ENCODE assay signal across 2 cellular contexts in the genomic region with DNA sequence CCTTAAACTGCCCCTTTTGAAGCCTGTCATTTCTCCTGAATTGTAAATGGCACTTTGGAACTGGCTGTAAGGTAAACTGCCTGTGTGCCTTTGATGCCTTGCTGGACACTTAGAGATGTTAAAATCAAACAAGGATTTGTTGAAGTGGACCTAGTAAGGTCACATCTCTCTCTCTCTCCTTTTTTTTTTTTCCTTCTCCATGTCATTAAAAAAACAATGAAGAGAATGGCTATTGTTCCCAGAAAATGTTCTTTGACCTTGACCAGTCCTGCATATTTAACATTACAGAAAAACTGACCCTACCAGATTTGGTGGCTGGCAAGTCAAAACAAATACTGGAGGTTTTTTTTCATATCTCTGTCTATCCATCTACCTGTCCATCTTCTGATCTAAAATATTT.
TF ChIP-seq lines count a peak whose summit lies in the region.

No MANE protein-coding gene starts in this region.

TF ChIP-seq in SK-N-SH, 30 proteins besides CTCF, POLR2A, EP300 and RAD21 (continued from another document):
- TF ChIP-seq, protein P1, sequence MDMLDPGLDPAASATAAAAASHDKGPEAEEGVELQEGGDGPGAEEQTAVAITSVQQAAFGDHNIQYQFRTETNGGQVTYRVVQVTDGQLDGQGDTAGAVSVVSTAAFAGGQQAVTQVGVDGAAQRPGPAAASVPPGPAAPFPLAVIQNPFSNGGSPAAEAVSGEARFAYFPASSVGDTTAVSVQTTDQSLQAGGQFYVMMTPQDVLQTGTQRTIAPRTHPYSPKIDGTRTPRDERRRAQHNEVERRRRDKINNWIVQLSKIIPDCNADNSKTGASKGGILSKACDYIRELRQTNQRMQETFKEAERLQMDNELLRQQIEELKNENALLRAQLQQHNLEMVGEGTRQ (IDR thresholded peaks at IDR 0.05; ENCODE audit: borderline replicate concordance, low read depth, low read length), result no peak
- TF ChIP-seq, protein P2, sequence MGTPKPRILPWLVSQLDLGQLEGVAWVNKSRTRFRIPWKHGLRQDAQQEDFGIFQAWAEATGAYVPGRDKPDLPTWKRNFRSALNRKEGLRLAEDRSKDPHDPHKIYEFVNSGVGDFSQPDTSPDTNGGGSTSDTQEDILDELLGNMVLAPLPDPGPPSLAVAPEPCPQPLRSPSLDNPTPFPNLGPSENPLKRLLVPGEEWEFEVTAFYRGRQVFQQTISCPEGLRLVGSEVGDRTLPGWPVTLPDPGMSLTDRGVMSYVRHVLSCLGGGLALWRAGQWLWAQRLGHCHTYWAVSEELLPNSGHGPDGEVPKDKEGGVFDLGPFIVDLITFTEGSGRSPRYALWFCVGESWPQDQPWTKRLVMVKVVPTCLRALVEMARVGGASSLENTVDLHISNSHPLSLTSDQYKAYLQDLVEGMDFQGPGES (IDR thresholded peaks at IDR 0.05; ENCODE audit: low read depth, low read length), result no peak
- TF ChIP-seq FOXJ3 (CRISPR knock-in tag; IDR thresholded peaks at IDR 0.05) (no peak), EZH2phosphoT487 (IDR thresholded peaks at IDR 0.05; ENCODE audit: borderline replicate concordance, low read depth) (no peak), FOXM1 (IDR thresholded peaks at IDR 0.05; ENCODE audit: low read depth) (no peak), JUND (IDR thresholded peaks at IDR 0.05) (no peak), POLR2AphosphoS5 (IDR thresholded peaks at IDR 0.05; ENCODE audit: low read depth, low read length) (no peak), CHD2 (IDR thresholded peaks at IDR 0.05; ENCODE audit: low read length, partially characterized antibody) (no peak), GATA2 (CRISPR knock-in tag; IDR thresholded peaks at IDR 0.05) (no peak), NFIC (IDR thresholded peaks at IDR 0.05; ENCODE audit: borderline replicate concordance) (no peak), SIN3A (IDR thresholded peaks at IDR 0.05; ENCODE audit: borderline replicate concordance, low read depth, low read length) (no peak), RFX5 (IDR thresholded peaks at IDR 0.05; ENCODE audit: low read length) (no peak), TAF1 (IDR thresholded peaks at IDR 0.05; ENCODE audit: borderline replicate concordance, low read depth, low read length) (no peak), RXRA (IDR thresholded peaks at IDR 0.05; ENCODE audit: borderline replicate concordance, low read depth) (no peak), NRF1 (IDR thresholded peaks at IDR 0.05; ENCODE audit: low read depth, low read length) (no peak)
- TF ChIP-seq, protein P3, sequence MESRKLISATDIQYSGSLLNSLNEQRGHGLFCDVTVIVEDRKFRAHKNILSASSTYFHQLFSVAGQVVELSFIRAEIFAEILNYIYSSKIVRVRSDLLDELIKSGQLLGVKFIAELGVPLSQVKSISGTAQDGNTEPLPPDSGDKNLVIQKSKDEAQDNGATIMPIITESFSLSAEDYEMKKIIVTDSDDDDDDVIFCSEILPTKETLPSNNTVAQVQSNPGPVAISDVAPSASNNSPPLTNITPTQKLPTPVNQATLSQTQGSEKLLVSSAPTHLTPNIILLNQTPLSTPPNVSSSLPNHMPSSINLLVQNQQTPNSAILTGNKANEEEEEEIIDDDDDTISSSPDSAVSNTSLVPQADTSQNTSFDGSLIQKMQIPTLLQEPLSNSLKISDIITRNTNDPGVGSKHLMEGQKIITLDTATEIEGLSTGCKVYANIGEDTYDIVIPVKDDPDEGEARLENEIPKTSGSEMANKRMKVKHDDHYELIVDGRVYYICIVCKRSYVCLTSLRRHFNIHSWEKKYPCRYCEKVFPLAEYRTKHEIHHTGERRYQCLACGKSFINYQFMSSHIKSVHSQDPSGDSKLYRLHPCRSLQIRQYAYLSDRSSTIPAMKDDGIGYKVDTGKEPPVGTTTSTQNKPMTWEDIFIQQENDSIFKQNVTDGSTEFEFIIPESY (IDR thresholded peaks at IDR 0.05; ENCODE audit: borderline replicate concordance, low read depth), result no peak
- TF ChIP-seq, protein P4, sequence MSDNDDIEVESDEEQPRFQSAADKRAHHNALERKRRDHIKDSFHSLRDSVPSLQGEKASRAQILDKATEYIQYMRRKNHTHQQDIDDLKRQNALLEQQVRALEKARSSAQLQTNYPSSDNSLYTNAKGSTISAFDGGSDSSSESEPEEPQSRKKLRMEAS (IDR thresholded peaks at IDR 0.05; ENCODE audit: low read depth), result no peak
- TF ChIP-seq, protein P5, sequence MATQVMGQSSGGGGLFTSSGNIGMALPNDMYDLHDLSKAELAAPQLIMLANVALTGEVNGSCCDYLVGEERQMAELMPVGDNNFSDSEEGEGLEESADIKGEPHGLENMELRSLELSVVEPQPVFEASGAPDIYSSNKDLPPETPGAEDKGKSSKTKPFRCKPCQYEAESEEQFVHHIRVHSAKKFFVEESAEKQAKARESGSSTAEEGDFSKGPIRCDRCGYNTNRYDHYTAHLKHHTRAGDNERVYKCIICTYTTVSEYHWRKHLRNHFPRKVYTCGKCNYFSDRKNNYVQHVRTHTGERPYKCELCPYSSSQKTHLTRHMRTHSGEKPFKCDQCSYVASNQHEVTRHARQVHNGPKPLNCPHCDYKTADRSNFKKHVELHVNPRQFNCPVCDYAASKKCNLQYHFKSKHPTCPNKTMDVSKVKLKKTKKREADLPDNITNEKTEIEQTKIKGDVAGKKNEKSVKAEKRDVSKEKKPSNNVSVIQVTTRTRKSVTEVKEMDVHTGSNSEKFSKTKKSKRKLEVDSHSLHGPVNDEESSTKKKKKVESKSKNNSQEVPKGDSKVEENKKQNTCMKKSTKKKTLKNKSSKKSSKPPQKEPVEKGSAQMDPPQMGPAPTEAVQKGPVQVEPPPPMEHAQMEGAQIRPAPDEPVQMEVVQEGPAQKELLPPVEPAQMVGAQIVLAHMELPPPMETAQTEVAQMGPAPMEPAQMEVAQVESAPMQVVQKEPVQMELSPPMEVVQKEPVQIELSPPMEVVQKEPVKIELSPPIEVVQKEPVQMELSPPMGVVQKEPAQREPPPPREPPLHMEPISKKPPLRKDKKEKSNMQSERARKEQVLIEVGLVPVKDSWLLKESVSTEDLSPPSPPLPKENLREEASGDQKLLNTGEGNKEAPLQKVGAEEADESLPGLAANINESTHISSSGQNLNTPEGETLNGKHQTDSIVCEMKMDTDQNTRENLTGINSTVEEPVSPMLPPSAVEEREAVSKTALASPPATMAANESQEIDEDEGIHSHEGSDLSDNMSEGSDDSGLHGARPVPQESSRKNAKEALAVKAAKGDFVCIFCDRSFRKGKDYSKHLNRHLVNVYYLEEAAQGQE (IDR thresholded peaks at IDR 0.05; ENCODE audit: low read depth, low read length), result no peak
TF ChIP-seq in SK-N-SH: peak in this region for 0.

TF ChIP-seq in SK-N-SH treated with all-trans-retinoic acid at 6 μM for 48 hours, 23 proteins besides CTCF, POLR2A, EP300 and RAD21 (continued from another document):
- TF ChIP-seq, protein P6, sequence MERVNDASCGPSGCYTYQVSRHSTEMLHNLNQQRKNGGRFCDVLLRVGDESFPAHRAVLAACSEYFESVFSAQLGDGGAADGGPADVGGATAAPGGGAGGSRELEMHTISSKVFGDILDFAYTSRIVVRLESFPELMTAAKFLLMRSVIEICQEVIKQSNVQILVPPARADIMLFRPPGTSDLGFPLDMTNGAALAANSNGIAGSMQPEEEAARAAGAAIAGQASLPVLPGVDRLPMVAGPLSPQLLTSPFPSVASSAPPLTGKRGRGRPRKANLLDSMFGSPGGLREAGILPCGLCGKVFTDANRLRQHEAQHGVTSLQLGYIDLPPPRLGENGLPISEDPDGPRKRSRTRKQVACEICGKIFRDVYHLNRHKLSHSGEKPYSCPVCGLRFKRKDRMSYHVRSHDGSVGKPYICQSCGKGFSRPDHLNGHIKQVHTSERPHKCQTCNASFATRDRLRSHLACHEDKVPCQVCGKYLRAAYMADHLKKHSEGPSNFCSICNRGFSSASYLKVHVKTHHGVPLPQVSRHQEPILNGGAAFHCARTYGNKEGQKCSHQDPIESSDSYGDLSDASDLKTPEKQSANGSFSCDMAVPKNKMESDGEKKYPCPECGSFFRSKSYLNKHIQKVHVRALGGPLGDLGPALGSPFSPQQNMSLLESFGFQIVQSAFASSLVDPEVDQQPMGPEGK (CRISPR knock-in tag; IDR thresholded peaks at IDR 0.05; ENCODE audit: borderline replicate concordance), result no peak
- TF ChIP-seq, protein P7, sequence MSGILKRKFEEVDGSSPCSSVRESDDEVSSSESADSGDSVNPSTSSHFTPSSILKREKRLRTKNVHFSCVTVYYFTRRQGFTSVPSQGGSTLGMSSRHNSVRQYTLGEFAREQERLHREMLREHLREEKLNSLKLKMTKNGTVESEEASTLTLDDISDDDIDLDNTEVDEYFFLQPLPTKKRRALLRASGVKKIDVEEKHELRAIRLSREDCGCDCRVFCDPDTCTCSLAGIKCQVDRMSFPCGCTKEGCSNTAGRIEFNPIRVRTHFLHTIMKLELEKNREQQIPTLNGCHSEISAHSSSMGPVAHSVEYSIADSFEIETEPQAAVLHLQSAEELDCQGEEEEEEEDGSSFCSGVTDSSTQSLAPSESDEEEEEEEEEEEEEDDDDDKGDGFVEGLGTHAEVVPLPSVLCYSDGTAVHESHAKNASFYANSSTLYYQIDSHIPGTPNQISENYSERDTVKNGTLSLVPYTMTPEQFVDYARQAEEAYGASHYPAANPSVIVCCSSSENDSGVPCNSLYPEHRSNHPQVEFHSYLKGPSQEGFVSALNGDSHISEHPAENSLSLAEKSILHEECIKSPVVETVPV (CRISPR knock-in tag; IDR thresholded peaks at IDR 0.05), result no peak
- TF ChIP-seq TCF4 (CRISPR knock-in tag; IDR thresholded peaks at IDR 0.05; ENCODE audit: borderline replicate concordance) (no peak), ZFP30 (CRISPR knock-in tag; IDR thresholded peaks at IDR 0.05) (no peak), BACH2 (CRISPR knock-in tag; IDR thresholded peaks at IDR 0.05; ENCODE audit: borderline replicate concordance) (no peak), ZNF565 (CRISPR knock-in tag; conservative IDR thresholded peaks at IDR 0.05; ENCODE audit: low read depth) (no peak), SNAI2 (CRISPR knock-in tag; IDR thresholded peaks at IDR 0.05) (no peak), ZNF8 (CRISPR knock-in tag; IDR thresholded peaks at IDR 0.05) (no peak), ARNTL (CRISPR knock-in tag; IDR thresholded peaks at IDR 0.05; ENCODE audit: borderline replicate concordance, low read depth) (no peak)
- TF ChIP-seq, protein P8, sequence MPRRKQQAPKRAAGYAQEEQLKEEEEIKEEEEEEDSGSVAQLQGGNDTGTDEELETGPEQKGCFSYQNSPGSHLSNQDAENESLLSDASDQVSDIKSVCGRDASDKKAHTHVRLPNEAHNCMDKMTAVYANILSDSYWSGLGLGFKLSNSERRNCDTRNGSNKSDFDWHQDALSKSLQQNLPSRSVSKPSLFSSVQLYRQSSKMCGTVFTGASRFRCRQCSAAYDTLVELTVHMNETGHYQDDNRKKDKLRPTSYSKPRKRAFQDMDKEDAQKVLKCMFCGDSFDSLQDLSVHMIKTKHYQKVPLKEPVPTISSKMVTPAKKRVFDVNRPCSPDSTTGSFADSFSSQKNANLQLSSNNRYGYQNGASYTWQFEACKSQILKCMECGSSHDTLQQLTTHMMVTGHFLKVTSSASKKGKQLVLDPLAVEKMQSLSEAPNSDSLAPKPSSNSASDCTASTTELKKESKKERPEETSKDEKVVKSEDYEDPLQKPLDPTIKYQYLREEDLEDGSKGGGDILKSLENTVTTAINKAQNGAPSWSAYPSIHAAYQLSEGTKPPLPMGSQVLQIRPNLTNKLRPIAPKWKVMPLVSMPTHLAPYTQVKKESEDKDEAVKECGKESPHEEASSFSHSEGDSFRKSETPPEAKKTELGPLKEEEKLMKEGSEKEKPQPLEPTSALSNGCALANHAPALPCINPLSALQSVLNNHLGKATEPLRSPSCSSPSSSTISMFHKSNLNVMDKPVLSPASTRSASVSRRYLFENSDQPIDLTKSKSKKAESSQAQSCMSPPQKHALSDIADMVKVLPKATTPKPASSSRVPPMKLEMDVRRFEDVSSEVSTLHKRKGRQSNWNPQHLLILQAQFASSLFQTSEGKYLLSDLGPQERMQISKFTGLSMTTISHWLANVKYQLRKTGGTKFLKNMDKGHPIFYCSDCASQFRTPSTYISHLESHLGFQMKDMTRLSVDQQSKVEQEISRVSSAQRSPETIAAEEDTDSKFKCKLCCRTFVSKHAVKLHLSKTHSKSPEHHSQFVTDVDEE (CRISPR knock-in tag; IDR thresholded peaks at IDR 0.05), result no peak
- TF ChIP-seq, protein P9, sequence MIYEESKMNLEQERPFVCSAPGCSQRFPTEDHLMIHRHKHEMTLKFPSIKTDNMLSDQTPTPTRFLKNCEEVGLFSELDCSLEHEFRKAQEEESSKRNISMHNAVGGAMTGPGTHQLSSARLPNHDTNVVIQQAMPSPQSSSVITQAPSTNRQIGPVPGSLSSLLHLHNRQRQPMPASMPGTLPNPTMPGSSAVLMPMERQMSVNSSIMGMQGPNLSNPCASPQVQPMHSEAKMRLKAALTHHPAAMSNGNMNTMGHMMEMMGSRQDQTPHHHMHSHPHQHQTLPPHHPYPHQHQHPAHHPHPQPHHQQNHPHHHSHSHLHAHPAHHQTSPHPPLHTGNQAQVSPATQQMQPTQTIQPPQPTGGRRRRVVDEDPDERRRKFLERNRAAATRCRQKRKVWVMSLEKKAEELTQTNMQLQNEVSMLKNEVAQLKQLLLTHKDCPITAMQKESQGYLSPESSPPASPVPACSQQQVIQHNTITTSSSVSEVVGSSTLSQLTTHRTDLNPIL (CRISPR knock-in tag; IDR thresholded peaks at IDR 0.05; ENCODE audit: low read depth), result no peak
- TF ChIP-seq, protein P10, sequence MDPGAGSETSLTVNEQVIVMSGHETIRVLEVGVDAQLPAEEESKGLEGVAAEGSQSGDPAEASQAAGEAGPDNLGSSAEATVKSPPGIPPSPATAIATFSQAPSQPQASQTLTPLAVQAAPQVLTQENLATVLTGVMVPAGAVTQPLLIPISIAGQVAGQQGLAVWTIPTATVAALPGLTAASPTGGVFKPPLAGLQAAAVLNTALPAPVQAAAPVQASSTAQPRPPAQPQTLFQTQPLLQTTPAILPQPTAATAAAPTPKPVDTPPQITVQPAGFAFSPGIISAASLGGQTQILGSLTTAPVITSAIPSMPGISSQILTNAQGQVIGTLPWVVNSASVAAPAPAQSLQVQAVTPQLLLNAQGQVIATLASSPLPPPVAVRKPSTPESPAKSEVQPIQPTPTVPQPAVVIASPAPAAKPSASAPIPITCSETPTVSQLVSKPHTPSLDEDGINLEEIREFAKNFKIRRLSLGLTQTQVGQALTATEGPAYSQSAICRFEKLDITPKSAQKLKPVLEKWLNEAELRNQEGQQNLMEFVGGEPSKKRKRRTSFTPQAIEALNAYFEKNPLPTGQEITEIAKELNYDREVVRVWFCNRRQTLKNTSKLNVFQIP (CRISPR knock-in tag; IDR thresholded peaks at IDR 0.05; ENCODE audit: borderline replicate concordance, low read depth), result no peak
